29 cellular contexts compared by ENCODE assay signal in the genomic region with DNA sequence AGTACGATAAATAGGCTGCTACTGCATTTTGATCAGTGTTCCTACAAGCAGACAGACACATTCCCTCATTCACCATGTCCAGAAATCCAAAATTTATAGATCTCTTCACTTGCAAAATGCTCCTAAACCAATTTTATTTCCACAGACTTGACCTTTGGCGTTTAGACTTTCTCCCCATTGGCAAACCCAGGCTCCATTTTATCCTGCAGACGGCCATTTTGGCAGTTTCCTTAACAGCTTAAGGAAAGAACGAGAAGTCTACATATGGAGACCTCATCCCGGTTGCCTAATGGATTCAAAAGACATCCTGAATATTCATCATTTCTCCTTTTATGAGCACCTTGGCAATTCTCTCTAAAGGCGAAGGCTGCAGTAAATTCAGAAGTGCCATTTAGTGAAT.
"Had no signal": no experiment of that assay in that cellular context is flagged by ENCODE, and none has a peak within 500 bp of the region (broad histone marks: within the 10 kb centered on the region; RNA-seq: fewer than 3 reads in every experiment).

No MANE protein-coding gene starts in this region.

- H3K27me3 ChIP-seq: ascending aorta, breast epithelium, colonic mucosa, esophagus squamous epithelium, gastroesophageal sphincter, heart right ventricle, hepatocyte had no signal

- H3K4me2 ChIP-seq: hepatocyte had no signal

- H3K36me3 ChIP-seq: ascending aorta, breast epithelium, cardiac muscle cell, colonic mucosa, esophagus squamous epithelium, gastroesophageal sphincter, heart right ventricle had no signal

- DNase-seq: activated CD4-positive, alpha-beta memory T cell treated with anti-CD3 and anti-CD28 coated beads, Interleukin-2, amount 10 ng/mL, durations not matched to agents 7 days and 5 days; activated CD4-positive, alpha-beta T cell treated with anti-CD3 and anti-CD28 coated beads for 36 hours; activated CD4-positive, alpha-beta T cell treated with anti-CD3 and anti-CD28 coated beads, Interleukin-2, amount 50 U/mL, for 4 hours; activated CD4-positive, CD25-positive, alpha-beta regulatory T cell; activated CD4-positive, CD25-positive, alpha-beta regulatory T cell treated with anti-CD3 and anti-CD28 coated beads, Interleukin-2, amount 50 U/mL, for 72 hours; activated CD8-positive, alpha-beta memory T cell treated with anti-CD3 and anti-CD28 coated beads, Interleukin-2, amount 50 U/mL, for 48 hours; activated effector memory CD4-positive, alpha-beta T cell treated with anti-CD3 and anti-CD28 coated beads, Interleukin-2, amount 50 U/mL, for 16 hours; activated naive CD4-positive, alpha-beta T cell treated with anti-CD3 and anti-CD28 coated beads for 36 hours; activated naive CD8-positive, alpha-beta T cell treated with anti-CD3 and anti-CD28 coated beads for 36 hours; activated naive CD8-positive, alpha-beta T cell treated with anti-CD3 and anti-CD28 coated beads, Interleukin-2, amount 50 U/mL, for 24 hours; activated T-cell treated with anti-CD3 and anti-CD28 coated beads for 4 hours; activated T-cell treated with anti-CD3 and anti-CD28 coated beads, Interleukin-2, amount 50 U/mL, for 24 hours; central memory CD4-positive, alpha-beta T cell; cerebellar nuclear complex; colonic mucosa; effector CD8-positive, alpha-beta T cell; esophagus squamous epithelium; foreskin melanocyte; heart right ventricle; T-helper 17 cell had no signal

- ATAC-seq: activated CD4-positive, alpha-beta T cell treated with anti-CD3 and anti-CD28 coated beads for 36 hours; activated naive CD8-positive, alpha-beta T cell treated with anti-CD3 and anti-CD28 coated beads, Interleukin-2, amount 50 U/mL, for 24 hours; activated T-helper 17 cell treated with anti-CD3 and anti-CD28 coated beads, Interleukin-2, amount 50 U/mL, for 72 hours; gastroesophageal sphincter; T-helper 17 cell had no signal

- H3K4me3 ChIP-seq: ascending aorta, breast epithelium, cardiac muscle cell, colonic mucosa, esophagus squamous epithelium, gastroesophageal sphincter, heart right ventricle, hepatocyte had no signal

- H2AFZ ChIP-seq: hepatocyte had no signal

- FAIRE-seq: endometrium, endothelial cell of umbilical vein had no signal

- H3K79me2 ChIP-seq: hepatocyte had no signal

- H3K9me3 ChIP-seq: ascending aorta, breast epithelium, colonic mucosa, esophagus squamous epithelium, gastroesophageal sphincter had no signal

- H3K27ac ChIP-seq: breast epithelium, cardiac muscle cell, colonic mucosa, epithelial cell of prostate, esophagus squamous epithelium, gastroesophageal sphincter, heart right ventricle, hepatocyte had no signal

- H3K4me1 ChIP-seq: breast epithelium, colonic mucosa, esophagus squamous epithelium, gastroesophageal sphincter had no signal
